ENCODE assay signal across 9 cellular contexts in the genomic region with DNA sequence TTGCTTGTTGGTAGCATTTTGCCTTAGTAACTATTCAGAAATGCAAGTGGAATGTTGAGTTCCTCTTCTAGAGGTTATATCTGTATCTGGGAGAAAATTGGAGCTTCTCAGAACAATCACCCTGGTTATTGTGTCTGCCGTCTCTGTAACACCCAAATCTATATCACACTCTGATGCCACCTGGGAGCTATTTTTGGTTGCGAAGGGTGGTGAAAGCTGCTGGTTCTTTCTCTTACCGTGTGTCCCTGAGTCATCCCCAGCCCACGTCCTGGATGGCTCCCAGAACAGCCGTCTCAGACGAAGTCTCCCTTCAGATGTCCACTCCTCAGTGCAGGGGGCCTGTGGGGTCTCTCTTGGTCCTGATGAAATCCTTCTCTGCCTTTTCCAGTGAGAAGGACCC.
A peak's percentile ranks its signal among the peaks of the same experiment; 100 is the strongest.
DNase-seq lines count a peak whose midpoint lies in the region; ATAC-seq and TF ChIP-seq lines count a peak whose summit lies in the region.
"Had no signal": no experiment of that assay in that cellular context is flagged by ENCODE, and none has a peak within 500 bp of the region (broad histone marks: within the 10 kb centered on the region; RNA-seq: fewer than 3 reads in every experiment).

No MANE protein-coding gene starts in this region.

- ATAC-seq in foreskin keratinocyte (peak; percentile 60), natural killer cell (no peak)
- ATAC-seq in CD4-positive, alpha-beta T cell (ENCODE audit: poor library complexity): no peak

- peak overlapping the region; percentile 26; the same call in 1 of the 2 replicates for H3K4me3 ChIP-seq in SJSA1

- H3K4me1 ChIP-seq in SJSA1 (replicated peaks): peaks cover 32% of the 10 kb centered on the region
- peaks cover 21% of the 10 kb centered on the region for H3K4me1 ChIP-seq in foreskin keratinocyte

- POLR2A ChIA-PET in CD4-positive, alpha-beta T cell (lab: Charles Lee): no interaction called here

- H3K9me3 Mint-ChIP-seq in osteocyte (ENCODE audit: unreplicated experiment): no peaks in the 10 kb centered on the region
- H3K9me3 Mint-ChIP-seq in natural killer cell: no peaks in the 10 kb centered on the region
- no peaks in the 10 kb centered on the region for H3K9me3 Mint-ChIP-seq in CD4-positive, alpha-beta T cell

- intact Hi-C loops in natural killer cell (cut with micrococcal nuclease): no loop called here
- intact Hi-C loops in CD4-positive, alpha-beta T cell (cut with DNase I, micrococcal nuclease): no loop called here

- H3K36me3 ChIP-seq in SJSA1: no peaks in the 10 kb centered on the region

- no peaks in the 10 kb centered on the region for H3K27me3 ChIP-seq in SJSA1 (replicated peaks)
- no peaks in the 10 kb centered on the region for H3K27me3 ChIP-seq in foreskin keratinocyte
- H3K27me3 ChIP-seq in CD4-positive, alpha-beta T cell (ENCODE audit: control insufficient read depth, insufficient read depth, low read length): peaks cover 18% of the 10 kb centered on the region

- H3K27ac ChIP-seq in SJSA1 (peak overlapping the region; percentile 74), foreskin keratinocyte (no peak overlapping the region)
- no peak overlapping the region for H3K27ac ChIP-seq in CD4-positive, alpha-beta T cell (ENCODE audit: low read depth, low read length)

- CTCF ChIA-PET in CD4-positive, alpha-beta T cell (lab: Charles Lee): no interaction called here

- H3K27ac Mint-ChIP-seq in osteocyte (ENCODE audit: unreplicated experiment) (peak overlapping the region; percentile 65), natural killer cell (no peak overlapping the region)
- no peak overlapping the region for H3K27ac Mint-ChIP-seq in CD4-positive, alpha-beta T cell

- no peaks in the 10 kb centered on the region for H3K36me3 Mint-ChIP-seq in osteocyte (ENCODE audit: unreplicated experiment)
- no peaks in the 10 kb centered on the region for H3K36me3 Mint-ChIP-seq in natural killer cell
- no peaks in the 10 kb centered on the region for H3K36me3 Mint-ChIP-seq in CD4-positive, alpha-beta T cell (ENCODE audit: low read depth)

- no peaks in the 10 kb centered on the region for H3K9me3 ChIP-seq in SJSA1 (replicated peaks)
- H3K9me3 ChIP-seq in CD4-positive, alpha-beta T cell (ENCODE audit: control insufficient read depth, low read length): no peaks in the 10 kb centered on the region

- H3K4me3 Mint-ChIP-seq in osteocyte (ENCODE audit: unreplicated experiment): no peak overlapping the region
- H3K4me3 Mint-ChIP-seq in natural killer cell: no peak overlapping the region
- H3K4me3 Mint-ChIP-seq in CD4-positive, alpha-beta T cell: no peak overlapping the region

- H3K27me3 Mint-ChIP-seq in osteocyte (ENCODE audit: unreplicated experiment): no peaks in the 10 kb centered on the region
- H3K27me3 Mint-ChIP-seq in natural killer cell (ENCODE audit: low read depth in 2 of 2): peaks cover 33 to 61% of the 10 kb centered on the region in 2 donors
- H3K27me3 Mint-ChIP-seq in CD4-positive, alpha-beta T cell: peaks cover 58% of the 10 kb centered on the region

- DNase-seq in EL (peak; percentile 33), SJSA1 (ENCODE audit: low read depth in 1 of 2, low spot score in 2 of 2) (peak; percentile 43 to 49), foreskin keratinocyte (peak in 1 of 2 donors; percentile 38), osteocyte (ENCODE audit: extremely low spot score, unreplicated experiment) (no peak), natural killer cell (no peak), RKO (ENCODE audit: low spot score) (no peak), NCI-H1436 (lab: John Stamatoyannopoulos, UW) (no peak)
- no peak for DNase-seq in CD4-positive, alpha-beta T cell
- DNase-seq: stimulated activated CD8-positive, alpha-beta memory T cell treated with anti-CD3 and anti-CD28 coated beads, Interleukin-4, amount 100 ng/mL, for 48 hours had no signal

- H3K4me1 Mint-ChIP-seq in osteocyte (ENCODE audit: unreplicated experiment) (peaks cover 46% of the 10 kb centered on the region), natural killer cell (peaks cover 0 to 6% of the 10 kb centered on the region in 2 donors)
- H3K4me1 Mint-ChIP-seq in CD4-positive, alpha-beta T cell (ENCODE audit: low read depth): no peaks in the 10 kb centered on the region

- TF ChIP-seq CTCF in foreskin keratinocyte (conservative IDR thresholded peaks at IDR 0.05) (no peak), osteocyte (IDR thresholded peaks at IDR 0.05) (no peak), natural killer cell (IDR thresholded peaks at IDR 0.05) (no peak)
- TF ChIP-seq CTCF in CD4-positive, alpha-beta T cell (IDR thresholded peaks at IDR 0.05): no peak

Comparison
In these comparisons a context has a peak if more than half of its experiments do, and no peak if none do; other contexts are left out.
1. DNase-seq: peak in EL (single experiment) and SJSA1 (2 of 2); none in osteocyte (single experiment), natural killer cell (single experiment), RKO (single experiment), NCI-H1436 (single experiment) and CD4-positive, alpha-beta T cell (0 of 10).